Comparison of ENCODE assay signal across 1 cellular context in genomic region chr17:28592260-28592659, GRCh38.
TF ChIP-seq lines count a peak whose summit lies in the region.

No MANE protein-coding gene starts in this region.

TF ChIP-seq in K562, 482 proteins besides CTCF, POLR2A, EP300 and RAD21:
- TF ChIP-seq ZNF3 (CRISPR knock-in tag; IDR thresholded peaks at IDR 0.05), result no peak
